ENCODE assay signal across 23 cellular contexts in genomic region chr18:49817947-49818346, GRCh38. TPM values are rescaled to one million over a fixed set of nuclear protein-coding genes. Genes with fewer than 3 reads are reported as not detected.
DNase-seq lines count a peak whose midpoint lies in the region; ATAC-seq and TF ChIP-seq lines count a peak whose summit lies in the region.
"Had no signal": no experiment of that assay in that cellular context is flagged by ENCODE, and none has a peak within 500 bp of the region (broad histone marks: within the 10 kb centered on the region; RNA-seq: fewer than 3 reads in every experiment).

No MANE protein-coding gene starts in this region.

- no peak overlapping the region for H3K4me3 Mint-ChIP-seq in activated CD8-positive, alpha-beta T cell treated with anti-CD3 and anti-CD28 coated beads, Interleukin-2, amount 10 ng/mL, durations not matched to agents 7 days and 5 days
- H3K4me3 Mint-ChIP-seq in activated CD8-positive, alpha-beta T cell treated with anti-CD3 and anti-CD28 coated beads for 36 hours: no peak overlapping the region
- H3K4me3 Mint-ChIP-seq in natural killer cell treated with Interleukin-12 subunit alpha and Interleukin-12 subunit beta and Interleukin-15 and Interleukin-18, amount 100 ng/mL, for 72 hours: peak overlapping the region; percentile 78
- H3K4me3 Mint-ChIP-seq: H9 had no signal

- CTCF ChIA-PET in activated CD8-positive, alpha-beta T cell treated with anti-CD3 and anti-CD28 coated beads, Interleukin-2, amount 10 ng/mL, durations not matched to agents 7 days and 5 days (lab: Charles Lee): no interaction called here
- CTCF ChIA-PET in activated CD8-positive, alpha-beta T cell treated with anti-CD3 and anti-CD28 coated beads for 36 hours (lab: Charles Lee): interaction anchor here (5.4 kb wide), 1 partner anchor 41 kb away, joined by 21 read pairs; no protein-coding TSS in a partner anchor
- CTCF ChIA-PET in HEK293 (lab: Yijun Ruan, JAX): interaction anchor here (0.9 to 1.5 kb wide), 3 partner anchors 9 to 539 kb away, joined by 3 to 4 read pairs (median 3); no protein-coding TSS in a partner anchor

- intact Hi-C loops in activated CD8-positive, alpha-beta T cell treated with anti-CD3 and anti-CD28 coated beads for 36 hours (cut with micrococcal nuclease): loop anchor here (5.0 kb wide), 1 partner anchor 326 kb away; the partner anchor contains the start of gene RPL17

- TF ChIP-seq CTCF in activated CD8-positive, alpha-beta T cell treated with anti-CD3 and anti-CD28 coated beads for 36 hours (IDR thresholded peaks at IDR 0.05): no peak
- no peak for TF ChIP-seq CTCF in HEK293 (tag by site-specific recombination; IDR thresholded peaks at IDR 0.05)
- no peak for TF ChIP-seq CTCF in epithelial cell of esophagus (IDR thresholded peaks at IDR 0.05; ENCODE audit: insufficient read depth, low read depth, low read length, missing control alignments)

- H3K27ac ChIP-seq in HEK293 (ENCODE audit: extremely low read depth, low read depth, low read length): no peak overlapping the region
- H3K27ac ChIP-seq: uterus had no signal

- no peaks in the 10 kb centered on the region for H3K27me3 Mint-ChIP-seq in activated CD8-positive, alpha-beta T cell treated with anti-CD3 and anti-CD28 coated beads, Interleukin-2, amount 10 ng/mL, durations not matched to agents 7 days and 5 days (ENCODE audit: low read depth)
- H3K27me3 Mint-ChIP-seq in activated CD8-positive, alpha-beta T cell treated with anti-CD3 and anti-CD28 coated beads for 36 hours: no peaks in the 10 kb centered on the region
- no peaks in the 10 kb centered on the region for H3K27me3 Mint-ChIP-seq in natural killer cell treated with Interleukin-12 subunit alpha and Interleukin-12 subunit beta and Interleukin-15 and Interleukin-18, amount 100 ng/mL, for 72 hours

- DNase-seq in activated CD8-positive, alpha-beta T cell treated with anti-CD3 and anti-CD28 coated beads, Interleukin-2, amount 10 ng/mL, durations not matched to agents 7 days and 5 days: no peak
- DNase-seq in activated CD8-positive, alpha-beta T cell treated with anti-CD3 and anti-CD28 coated beads for 36 hours: no peak
- DNase-seq in epithelial cell of esophagus (ENCODE audit: low read depth): peak; percentile 26
- no peak for DNase-seq in natural killer cell treated with Interleukin-12 subunit alpha and Interleukin-12 subunit beta and Interleukin-15 and Interleukin-18, amount 100 ng/mL, for 72 hours (ENCODE audit: low spot score)
- DNase-seq in stimulated activated naive CD4-positive, alpha-beta T cell (lab: John Stamatoyannopoulos, UW): no peak
- DNase-seq: activated CD4-positive, alpha-beta T cell treated with anti-CD3 and anti-CD28 coated beads for 4 hours; activated gamma-delta T cell; aorta; BE2C; Calu3; central memory CD4-positive, alpha-beta T cell; glutamatergic neuron; H9; Kasumi-1; NCI-H1694; NCI-H526 treated with DMSO at 0.1 percent for 48 hours; SIG-M5; substantia nigra; uterus had no signal

- H3K9me3 Mint-ChIP-seq in activated CD8-positive, alpha-beta T cell treated with anti-CD3 and anti-CD28 coated beads, Interleukin-2, amount 10 ng/mL, durations not matched to agents 7 days and 5 days (ENCODE audit: insufficient read depth): no peaks in the 10 kb centered on the region
- no peaks in the 10 kb centered on the region for H3K9me3 Mint-ChIP-seq in activated CD8-positive, alpha-beta T cell treated with anti-CD3 and anti-CD28 coated beads for 36 hours
- H3K9me3 Mint-ChIP-seq in natural killer cell treated with Interleukin-12 subunit alpha and Interleukin-12 subunit beta and Interleukin-15 and Interleukin-18, amount 100 ng/mL, for 72 hours: no peaks in the 10 kb centered on the region
- H3K9me3 Mint-ChIP-seq: H9 had no signal

- no peaks in the 10 kb centered on the region for H3K9me3 ChIP-seq in HEK293 (ENCODE audit: control insufficient read depth, insufficient read depth, low read depth, low read length)
- H3K9me3 ChIP-seq: BE2C, uterus had no signal

- no peaks in the 10 kb centered on the region for H3K4me1 ChIP-seq in HEK293 (ENCODE audit: control insufficient read depth, insufficient read depth, low read length)
- H3K4me1 ChIP-seq: BE2C, uterus had no signal

- H3K4me3 ChIP-seq in HEK293 (ENCODE audit: low read depth, low read length) (no peak overlapping the region), epithelial cell of esophagus (ENCODE audit: low read length) (no peak overlapping the region)
- H3K4me3 ChIP-seq: uterus had no signal

- no peaks in the 10 kb centered on the region; a peak in 1 of 3 replicates for H3K36me3 ChIP-seq in HEK293 (ENCODE audit: control insufficient read depth in 2 of 2, insufficient read depth in 1 of 2, low read length in 2 of 2)
- H3K36me3 ChIP-seq: BE2C, uterus had no signal

- no peak for ATAC-seq in activated CD8-positive, alpha-beta T cell treated with anti-CD3 and anti-CD28 coated beads, Interleukin-2, amount 10 ng/mL, durations not matched to agents 7 days and 5 days
- ATAC-seq in activated CD8-positive, alpha-beta T cell treated with anti-CD3 and anti-CD28 coated beads for 36 hours: no peak
- no peak for ATAC-seq in natural killer cell treated with Interleukin-12 subunit alpha and Interleukin-12 subunit beta and Interleukin-15 and Interleukin-18, amount 100 ng/mL, for 72 hours
- no peak for ATAC-seq in HG02763 (IDR thresholded peaks at IDR 0.05; ENCODE audit: unreplicated experiment)
- ATAC-seq in GM19035 (IDR thresholded peaks at IDR 0.05; ENCODE audit: unreplicated experiment): no peak
- ATAC-seq: Panc1 had no signal

- POLR2A ChIA-PET in activated CD8-positive, alpha-beta T cell treated with anti-CD3 and anti-CD28 coated beads, Interleukin-2, amount 10 ng/mL, durations not matched to agents 7 days and 5 days (lab: Charles Lee): no interaction called here
- POLR2A ChIA-PET in activated CD8-positive, alpha-beta T cell treated with anti-CD3 and anti-CD28 coated beads for 36 hours (lab: Charles Lee): no interaction called here
- POLR2A ChIA-PET in HEK293 (lab: Yijun Ruan, JAX): interaction anchor here (0.6 kb wide), 2 partner anchors 11 to 261 kb away, joined by 3 to 10 read pairs; no protein-coding TSS in a partner anchor

- H3K27ac Mint-ChIP-seq in activated CD8-positive, alpha-beta T cell treated with anti-CD3 and anti-CD28 coated beads, Interleukin-2, amount 10 ng/mL, durations not matched to agents 7 days and 5 days: peak overlapping the region; percentile 93
- no peak overlapping the region for H3K27ac Mint-ChIP-seq in activated CD8-positive, alpha-beta T cell treated with anti-CD3 and anti-CD28 coated beads for 36 hours
- peak overlapping the region; percentile 94 to 98 for H3K27ac Mint-ChIP-seq in natural killer cell treated with Interleukin-12 subunit alpha and Interleukin-12 subunit beta and Interleukin-15 and Interleukin-18, amount 100 ng/mL, for 72 hours
- H3K27ac Mint-ChIP-seq: H9 had no signal

- peaks cover 53% of the 10 kb centered on the region for H3K36me3 Mint-ChIP-seq in activated CD8-positive, alpha-beta T cell treated with anti-CD3 and anti-CD28 coated beads, Interleukin-2, amount 10 ng/mL, durations not matched to agents 7 days and 5 days (ENCODE audit: low read depth)
- H3K36me3 Mint-ChIP-seq in activated CD8-positive, alpha-beta T cell treated with anti-CD3 and anti-CD28 coated beads for 36 hours (ENCODE audit: low read depth): peaks cover 22% of the 10 kb centered on the region
- H3K36me3 Mint-ChIP-seq in natural killer cell treated with Interleukin-12 subunit alpha and Interleukin-12 subunit beta and Interleukin-15 and Interleukin-18, amount 100 ng/mL, for 72 hours: peaks cover 27% of the 10 kb centered on the region

- H3K4me1 Mint-ChIP-seq in activated CD8-positive, alpha-beta T cell treated with anti-CD3 and anti-CD28 coated beads, Interleukin-2, amount 10 ng/mL, durations not matched to agents 7 days and 5 days (ENCODE audit: low read depth): peaks cover 72% of the 10 kb centered on the region
- H3K4me1 Mint-ChIP-seq in activated CD8-positive, alpha-beta T cell treated with anti-CD3 and anti-CD28 coated beads for 36 hours (ENCODE audit: low read depth): peaks cover 64% of the 10 kb centered on the region
- peaks cover 68 to 77% of the 10 kb centered on the region in 2 donors for H3K4me1 Mint-ChIP-seq in natural killer cell treated with Interleukin-12 subunit alpha and Interleukin-12 subunit beta and Interleukin-15 and Interleukin-18, amount 100 ng/mL, for 72 hours (ENCODE audit: low read depth in 2 of 2)

TF ChIP-seq in HEK293, 187 proteins besides CTCF, POLR2A, EP300 and RAD21:
- TF ChIP-seq ZNF510 (tag by site-specific recombination; IDR thresholded peaks at IDR 0.05; ENCODE audit: insufficient replicate concordance) (no peak), ZNF10 (tag by site-specific recombination; IDR thresholded peaks at IDR 0.05) (0 out of 2 replicates have a peak, but pooled peaks have one; percentile 18), KLF1 (tag by site-specific recombination; IDR thresholded peaks at IDR 0.05) (peak; percentile 36; the same call in 1 of the 2 replicates)
TF ChIP-seq in HEK293: peak in this region for 2.

RNA-seq across cellular contexts. Expression of gene ACAA2, which starts 4.6 kb away (rescaled TPM):
- 100 to 1,000 TPM; 118 to 120 TPM for total RNA-seq in activated CD8-positive, alpha-beta T cell treated with anti-CD3 and anti-CD28 coated beads, Interleukin-2, amount 10 ng/mL, durations not matched to agents 7 days and 5 days
- total RNA-seq in activated CD8-positive, alpha-beta T cell treated with anti-CD3 and anti-CD28 coated beads for 36 hours: 10 to 100 TPM; 83.3 to 84.6 TPM
- total RNA-seq in natural killer cell treated with Interleukin-12 subunit alpha and Interleukin-12 subunit beta and Interleukin-15 and Interleukin-18, amount 100 ng/mL, for 72 hours: 100 to 1,000 TPM in 1 of 2 donors, 10 to 100 TPM in 1; 63.7 to 125 TPM
